In the genomic region with DNA sequence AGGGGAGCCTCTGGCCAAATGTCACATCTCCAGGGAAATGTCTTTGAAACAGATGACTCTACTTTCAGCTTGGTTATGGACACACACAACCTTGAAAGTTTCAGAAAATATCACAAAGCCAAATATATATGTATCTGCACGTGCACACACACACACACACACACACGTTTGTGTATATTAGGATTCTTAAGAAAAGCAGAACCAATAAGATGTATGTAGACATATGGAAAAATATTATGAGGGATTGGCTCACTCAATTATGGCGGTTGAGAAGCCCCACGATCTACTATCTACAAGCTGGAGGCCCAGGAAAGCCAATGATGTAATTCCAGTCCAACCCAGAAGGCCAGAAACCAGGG, we compare ENCODE assay signal across 17 cellular contexts.
DNase-seq lines count a peak whose midpoint lies in the region; ATAC-seq and TF ChIP-seq lines count a peak whose summit lies in the region.
"Had no signal": no experiment of that assay in that cellular context is flagged by ENCODE, and none has a peak within 500 bp of the region (broad histone marks: within the 10 kb centered on the region; RNA-seq: fewer than 3 reads in every experiment).

No MANE protein-coding gene starts in this region.

- TF ChIP-seq CTCF in PC-3 (conservative IDR thresholded peaks at IDR 0.05; ENCODE audit: low read depth, low read length) (no peak), osteocyte (IDR thresholded peaks at IDR 0.05) (no peak)

- peak overlapping the region; percentile 63 for H3K4me3 Mint-ChIP-seq in activated T-helper 17 cell treated with anti-CD3 and anti-CD28 coated beads, Interleukin-2, amount 50 U/mL, for 72 hours
- H3K4me3 Mint-ChIP-seq in osteocyte (ENCODE audit: unreplicated experiment), result no peak overlapping the region
- H3K4me3 Mint-ChIP-seq: activated CD8-positive, alpha-beta T cell treated with anti-CD3 and anti-CD28 coated beads, Interleukin-2, amount 10 ng/mL, durations not matched to agents 7 days and 5 days; activated naive CD8-positive, alpha-beta T cell; HFFc6; neural progenitor cell had no signal

- H3K4me1 Mint-ChIP-seq in activated T-helper 17 cell treated with anti-CD3 and anti-CD28 coated beads, Interleukin-2, amount 50 U/mL, for 72 hours, result peaks cover 53% of the 10 kb centered on the region
- H3K4me1 Mint-ChIP-seq in osteocyte (ENCODE audit: unreplicated experiment), result peaks cover 7% of the 10 kb centered on the region

- H3K4me1 ChIP-seq in PC-3 (ENCODE audit: insufficient read depth, low read length), result no peaks in the 10 kb centered on the region
- H3K4me1 ChIP-seq: neural progenitor cell had no signal

- H2AFZ ChIP-seq in PC-3 (ENCODE audit: low read length), result no peak overlapping the region
- H2AFZ ChIP-seq: neural progenitor cell had no signal

- intact Hi-C loops in PC-3 (cut with micrococcal nuclease), result no loop called here

- no peaks in the 10 kb centered on the region for H3K36me3 ChIP-seq in PC-3 (ENCODE audit: low read depth, low read length)
- H3K36me3 ChIP-seq: neural progenitor cell had no signal

- H3F3A ChIP-seq in PC-3 (ENCODE audit: low read length, unreplicated experiment), result no peaks in the 10 kb centered on the region

- DNase-seq in NCI-H1105 treated with DMSO at 0.1 percent for 48 hours (lab: John Stamatoyannopoulos, UW) (no peak), PC-3 (no peak), osteocyte (ENCODE audit: extremely low spot score, unreplicated experiment) (no peak)
- DNase-seq: activated CD8-positive, alpha-beta T cell treated with anti-CD3 and anti-CD28 coated beads, Interleukin-2, amount 10 ng/mL, durations not matched to agents 7 days and 5 days; effector memory CD4-positive, alpha-beta T cell; NCI-H1694; NCI-H526; T1000 had no signal

- H3K27me3 ChIP-seq in PC-3 (ENCODE audit: low read length), result no peaks in the 10 kb centered on the region
- H3K27me3 ChIP-seq: neural progenitor cell had no signal

- H3K36me3 Mint-ChIP-seq in activated T-helper 17 cell treated with anti-CD3 and anti-CD28 coated beads, Interleukin-2, amount 50 U/mL, for 72 hours (ENCODE audit: low read depth), result peaks cover 5% of the 10 kb centered on the region
- no peaks in the 10 kb centered on the region for H3K36me3 Mint-ChIP-seq in osteocyte (ENCODE audit: unreplicated experiment)
- H3K36me3 Mint-ChIP-seq: activated naive CD8-positive, alpha-beta T cell; neural progenitor cell had no signal

- H3K27ac Mint-ChIP-seq in activated T-helper 17 cell treated with anti-CD3 and anti-CD28 coated beads, Interleukin-2, amount 50 U/mL, for 72 hours, result peak overlapping the region; percentile 91
- no peak overlapping the region for H3K27ac Mint-ChIP-seq in osteocyte (ENCODE audit: unreplicated experiment)
- H3K27ac Mint-ChIP-seq: activated naive CD8-positive, alpha-beta T cell; neural progenitor cell had no signal

- BruUV-seq in PC-3 (replicated peaks; lab: Mats Ljungman, UMichigan), result no TSS peak

- no peak overlapping the region for H3K27ac ChIP-seq in PC-3 (ENCODE audit: low read length)
- H3K27ac ChIP-seq: neural progenitor cell had no signal

- no peaks in the 10 kb centered on the region for H3K9me3 ChIP-seq in PC-3 (ENCODE audit: low read length)

- H3K4me2 ChIP-seq in PC-3 (ENCODE audit: low read length), result no peak overlapping the region
- H3K4me2 ChIP-seq: neural progenitor cell had no signal

- no peaks in the 10 kb centered on the region for H3K9me2 ChIP-seq in PC-3 (replicated peaks; ENCODE audit: low read length)

- no peaks in the 10 kb centered on the region for H4K20me1 ChIP-seq in PC-3 (ENCODE audit: low read length)

- ATAC-seq in GM18867 (IDR thresholded peaks at IDR 0.05; ENCODE audit: unreplicated experiment) (peak; percentile 3), GM19452 (IDR thresholded peaks at IDR 0.05; ENCODE audit: unreplicated experiment) (peak; percentile 6), HG02981 (IDR thresholded peaks at IDR 0.05; ENCODE audit: unreplicated experiment) (peak; percentile 7), PC-3 (no peak)
- no peak for ATAC-seq in activated T-helper 17 cell treated with anti-CD3 and anti-CD28 coated beads, Interleukin-2, amount 50 U/mL, for 72 hours (replicated peaks)
- ATAC-seq: activated CD8-positive, alpha-beta T cell treated with anti-CD3 and anti-CD28 coated beads, Interleukin-2, amount 10 ng/mL, durations not matched to agents 7 days and 5 days; sciatic nerve had no signal

- H3K27me3 Mint-ChIP-seq in activated T-helper 17 cell treated with anti-CD3 and anti-CD28 coated beads, Interleukin-2, amount 50 U/mL, for 72 hours, result peaks cover 5% of the 10 kb centered on the region
- no peaks in the 10 kb centered on the region for H3K27me3 Mint-ChIP-seq in osteocyte (ENCODE audit: unreplicated experiment)
- H3K27me3 Mint-ChIP-seq: activated naive CD8-positive, alpha-beta T cell had no signal

- H3K9ac ChIP-seq in PC-3 (ENCODE audit: low read length), result no peak overlapping the region
- H3K9ac ChIP-seq: neural progenitor cell had no signal

- POLR2A ChIA-PET in PC-3 (lab: Charles Lee; ENCODE audit: unreplicated experiment), result no interaction called here

- CTCF ChIA-PET in PC-3 (lab: Charles Lee), result no interaction called here

- no peak overlapping the region for H3K4me3 ChIP-seq in PC-3 (ENCODE audit: low read length)
- H3K4me3 ChIP-seq: lung, neural progenitor cell had no signal

- no peaks in the 10 kb centered on the region for H3K79me2 ChIP-seq in PC-3 (ENCODE audit: low read length)

- H3K9me3 Mint-ChIP-seq in activated T-helper 17 cell treated with anti-CD3 and anti-CD28 coated beads, Interleukin-2, amount 50 U/mL, for 72 hours, result no peaks in the 10 kb centered on the region
- no peaks in the 10 kb centered on the region for H3K9me3 Mint-ChIP-seq in osteocyte (ENCODE audit: unreplicated experiment)
- H3K9me3 Mint-ChIP-seq: HFFc6, neural progenitor cell had no signal

Comparison
In these comparisons a context has a peak if more than half of its experiments do, and no peak if none do; other contexts are left out.
1. ATAC-seq: peak in GM18867 (single experiment), GM19452 (single experiment) and HG02981 (single experiment); none in activated T-helper 17 cell treated with anti-CD3 and anti-CD28 coated beads, Interleukin-2, amount 50 U/mL, for 72 hours (single experiment) and PC-3 (single experiment).